ENCODE assay signal across 14 cellular contexts in the genomic region with DNA sequence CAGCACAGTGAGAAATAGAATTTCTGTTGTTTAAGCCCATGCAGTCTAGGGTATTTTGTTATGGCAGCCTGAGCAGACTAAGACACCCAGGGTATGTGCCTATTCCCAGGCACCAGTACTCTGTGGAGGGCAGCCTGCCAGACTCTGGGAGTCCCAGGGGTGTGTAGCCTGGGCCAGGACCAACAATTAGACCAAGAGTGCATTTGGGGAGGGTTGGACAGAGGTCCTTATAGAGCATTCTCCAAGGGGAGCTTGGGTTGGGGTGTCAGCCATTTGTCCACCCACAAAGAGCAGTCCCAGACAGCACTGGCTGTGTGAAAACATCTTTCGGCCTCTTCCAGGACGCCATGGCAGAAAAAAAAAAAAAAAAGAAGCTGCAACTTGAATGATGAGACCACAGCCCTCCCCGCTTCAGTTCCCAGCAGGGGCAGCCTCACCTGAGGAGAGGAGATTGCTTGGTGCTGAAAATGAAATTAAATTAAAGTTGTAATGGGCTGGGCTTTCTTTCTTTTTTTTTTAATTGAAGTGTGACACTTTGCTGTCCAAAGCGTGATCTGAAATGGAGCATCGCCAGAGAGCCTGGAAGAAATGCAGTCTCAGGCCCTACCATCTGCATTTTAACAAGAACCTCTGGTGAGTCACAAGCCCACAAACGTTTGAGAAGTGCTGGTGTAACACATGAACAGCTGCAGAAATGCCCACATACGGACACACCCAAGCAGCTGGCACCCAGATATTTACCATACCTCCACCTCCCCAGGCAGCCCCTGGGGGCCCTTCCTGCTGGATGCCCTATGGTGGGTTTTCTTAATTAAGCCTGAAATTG. TPM values are rescaled to one million over a fixed set of nuclear protein-coding genes. Genes with fewer than 3 reads are reported as not detected.
DNase-seq lines count a peak whose midpoint lies in the region; ATAC-seq and TF ChIP-seq lines count a peak whose summit lies in the region.
"Had no signal": no experiment of that assay in that cellular context is flagged by ENCODE, and none has a peak within 500 bp of the region (broad histone marks: within the 10 kb centered on the region; RNA-seq: fewer than 3 reads in every experiment).

No MANE protein-coding gene starts in this region.

- H3K36me3 Mint-ChIP-seq in naive thymus-derived CD8-positive, alpha-beta T cell: peaks cover 0 to 10% (median 0%) of the 10 kb centered on the region in 3 donors

- H3K27me3 ChIP-seq in A673 (replicated peaks; ENCODE audit: insufficient read depth, low read depth, low read length, poor library complexity): no peaks in the 10 kb centered on the region
- H3K27me3 ChIP-seq: uterus had no signal

- CTCF ChIA-PET in A673 (lab: Charles Lee) (interaction anchor here (0.6 kb wide), 1 partner anchor 275 kb away, joined by 4 read pairs; no protein-coding TSS in a partner anchor), RWPE1 (lab: Yijun Ruan, JAX) (interaction anchor here (0.7 kb wide), 1 partner anchor 1091 kb away, joined by 3 read pairs; no protein-coding TSS in a partner anchor)

- no peak for TF ChIP-seq CTCF in A673 (conservative IDR thresholded peaks at IDR 0.05; ENCODE audit: low read depth, low read length)
- TF ChIP-seq CTCF in RWPE1 (conservative IDR thresholded peaks at IDR 0.05; ENCODE audit: low read depth): no peak

- H3K4me3 ChIP-seq in A673 (ENCODE audit: low read depth, low read length, poor library complexity, severe bottlenecking): no peak overlapping the region
- H3K4me3 ChIP-seq: uterus had no signal

- H3K9me3 ChIP-seq in A673 (ENCODE audit: low read depth, low read length, poor library complexity, severe bottlenecking): no peaks in the 10 kb centered on the region
- H3K9me3 ChIP-seq: uterus had no signal

- H3K4me3 Mint-ChIP-seq in naive thymus-derived CD8-positive, alpha-beta T cell: no peak overlapping the region
- H3K4me3 Mint-ChIP-seq: activated CD4-positive, alpha-beta memory T cell treated with anti-CD3 and anti-CD28 coated beads, Interleukin-2, amount 10 ng/mL, durations not matched to agents 7 days and 5 days had no signal

- no peaks in the 10 kb centered on the region for H3K4me1 Mint-ChIP-seq in naive thymus-derived CD8-positive, alpha-beta T cell
- H3K4me1 Mint-ChIP-seq: activated CD4-positive, alpha-beta memory T cell treated with anti-CD3 and anti-CD28 coated beads, Interleukin-2, amount 10 ng/mL, durations not matched to agents 7 days and 5 days had no signal

- no peak overlapping the region for H3K27ac Mint-ChIP-seq in naive thymus-derived CD8-positive, alpha-beta T cell
- H3K27ac Mint-ChIP-seq: activated CD4-positive, alpha-beta memory T cell treated with anti-CD3 and anti-CD28 coated beads, Interleukin-2, amount 10 ng/mL, durations not matched to agents 7 days and 5 days had no signal

- intact Hi-C loops in A673 (cut with micrococcal nuclease; ENCODE audit: unreplicated experiment): no loop called here

- no peak for ATAC-seq in naive thymus-derived CD8-positive, alpha-beta T cell
- no peak for ATAC-seq in GM19023 (IDR thresholded peaks at IDR 0.05; ENCODE audit: unreplicated experiment)
- ATAC-seq in HG02870 (IDR thresholded peaks at IDR 0.05; ENCODE audit: unreplicated experiment): no peak
- ATAC-seq in stimulated activated naive CD8-positive, alpha-beta T cell treated with anti-CD3 and anti-CD28 coated beads, Interleukin-15, Interleukin-2, amounts not matched to agents 100 U/mL and 50 U/mL, for 24 hours: no peak

- peaks cover 0 to 9% (median 3%) of the 10 kb centered on the region in 9 donors for H3K9me3 Mint-ChIP-seq in naive thymus-derived CD8-positive, alpha-beta T cell
- H3K9me3 Mint-ChIP-seq: activated CD4-positive, alpha-beta memory T cell treated with anti-CD3 and anti-CD28 coated beads, Interleukin-2, amount 10 ng/mL, durations not matched to agents 7 days and 5 days had no signal

- H3K27ac ChIP-seq in A673 (ENCODE audit: low read depth, low read length, poor library complexity, severe bottlenecking) (no peak overlapping the region), RWPE1 (peak overlapping the region; percentile 95)
- H3K27ac ChIP-seq: uterus had no signal

- POLR2A ChIA-PET in A673 (lab: Charles Lee; ENCODE audit: low non-redundant PET) (no interaction called here), RWPE1 (lab: Yijun Ruan, JAX; ENCODE audit: low non-redundant PET) (interaction anchor here (0.6 kb wide), 1 partner anchor 781 kb away, joined by 4 read pairs; no protein-coding TSS in a partner anchor)
- POLR2A ChIA-PET in naive thymus-derived CD8-positive, alpha-beta T cell (lab: Charles Lee): no interaction called here

- BruUV-seq in A673 (replicated peaks; lab: Mats Ljungman, UMichigan): no TSS peak

- no peaks in the 10 kb centered on the region for H3K4me1 ChIP-seq in A673 (ENCODE audit: insufficient read depth, low read length, poor library complexity, severe bottlenecking)
- H3K4me1 ChIP-seq: uterus had no signal

- H3K36me3 ChIP-seq in A673 (ENCODE audit: insufficient read depth, low read length, poor library complexity, severe bottlenecking): no peaks in the 10 kb centered on the region
- H3K36me3 ChIP-seq: uterus had no signal

- DNase-seq in A673 (ENCODE audit: low spot score) (peak; percentile 5), H4 (ENCODE audit: low spot score) (peak; percentile 94), RWPE1 (ENCODE audit: low spot score) (peak; percentile 32), fibroblast of peridontal ligament (ENCODE audit: extremely low read depth) (peak; percentile 50)
- no peak for DNase-seq in naive thymus-derived CD8-positive, alpha-beta T cell
- DNase-seq in stimulated activated naive CD8-positive, alpha-beta T cell treated with anti-CD3 and anti-CD28 coated beads, Interleukin-15, Interleukin-2, amounts not matched to agents 100 U/mL and 50 U/mL, for 24 hours: no peak
- DNase-seq: activated CD4-positive, alpha-beta memory T cell treated with anti-CD3 and anti-CD28 coated beads, Interleukin-2, amount 10 ng/mL, durations not matched to agents 7 days and 5 days; C1 segment of cervical spinal cord; erythroblast; NCI-H1436; SIG-M5; uterus had no signal

- peaks cover 1 to 29% (median 5%) of the 10 kb centered on the region in 5 donors for H3K27me3 Mint-ChIP-seq in naive thymus-derived CD8-positive, alpha-beta T cell
- H3K27me3 Mint-ChIP-seq: activated CD4-positive, alpha-beta memory T cell treated with anti-CD3 and anti-CD28 coated beads, Interleukin-2, amount 10 ng/mL, durations not matched to agents 7 days and 5 days had no signal

RNA-seq across cellular contexts. Expression of gene CAV3, which starts 21.3 kb away (rescaled TPM):
- not detected in 2 replicates for total RNA-seq in A673 (2021)
- total RNA-seq in H4 (2014; rRNA removed; shearing (Covaris generic)): not detected in 2 replicates
- not detected for total RNA-seq in naive thymus-derived CD8-positive, alpha-beta T cell
- not detected for polyA plus RNA-seq in naive thymus-derived CD8-positive, alpha-beta T cell
- total RNA-seq: activated CD4-positive, alpha-beta memory T cell treated with anti-CD3 and anti-CD28 coated beads, Interleukin-2, amount 10 ng/mL, durations not matched to agents 7 days and 5 days; uterus had no signal

RNA-seq across cellular contexts. Expression of gene OXTR, which starts 57.2 kb away (rescaled TPM):
- total RNA-seq in A673 (2021): 5.6 and 6.5 TPM in 2 replicates
- total RNA-seq in H4 (2014; rRNA removed; shearing (Covaris generic)): 0.12 and 0.27 TPM in 2 replicates
- under 1 TPM; 0.18 to 0.58 TPM for total RNA-seq in naive thymus-derived CD8-positive, alpha-beta T cell
- polyA plus RNA-seq in naive thymus-derived CD8-positive, alpha-beta T cell: not detected

Comparison
In these comparisons a context has a peak if more than half of its experiments do, and no peak if none do; other contexts are left out.
1. DNase-seq: peak in A673 (single experiment), H4 (single experiment), RWPE1 (single experiment) and fibroblast of peridontal ligament (single experiment); none in naive thymus-derived CD8-positive, alpha-beta T cell (0 of 10) and stimulated activated naive CD8-positive, alpha-beta T cell treated with anti-CD3 and anti-CD28 coated beads, Interleukin-15, Interleukin-2, amounts not matched to agents 100 U/mL and 50 U/mL, for 24 hours (single experiment).